ENCODE assay signal across 15 cellular contexts in the genomic region with DNA sequence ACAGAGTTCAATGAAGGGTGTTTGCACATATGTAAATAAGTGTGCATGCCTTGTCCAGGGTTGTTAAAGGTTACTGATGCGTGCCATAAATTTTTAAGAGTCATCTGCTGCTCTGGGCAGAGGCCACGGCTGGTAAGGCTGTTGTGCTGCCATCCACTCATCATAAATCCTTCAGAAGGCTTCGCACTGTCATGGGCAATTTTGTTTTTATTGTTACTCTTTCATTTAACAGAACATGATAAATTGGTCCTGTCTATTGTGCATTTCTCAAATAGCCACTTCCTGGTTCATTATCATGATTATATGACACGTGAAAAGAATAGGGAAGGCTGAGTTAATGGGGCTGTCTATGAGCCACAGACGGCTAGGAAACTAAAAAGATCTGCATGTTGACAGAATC.
DNase-seq lines count a peak whose midpoint lies in the region; TF ChIP-seq lines count a peak whose summit lies in the region.
"Had no signal": no experiment of that assay in that cellular context is flagged by ENCODE, and none has a peak within 500 bp of the region (broad histone marks: within the 10 kb centered on the region; RNA-seq: fewer than 3 reads in every experiment).

No MANE protein-coding gene starts in this region.

- peaks cover 0 to 9% (median 0%) of the 10 kb centered on the region in 45 donors for H3K27me3 ChIP-seq in dorsolateral prefrontal cortex
- H3K27me3 ChIP-seq: colonic mucosa, stomach had no signal

- no peak for TF ChIP-seq CTCF in dorsolateral prefrontal cortex (IDR thresholded peaks at IDR 0.05 in 54 of 56, conservative IDR thresholded peaks at IDR 0.05 in 2 of 56; ENCODE audit: low read depth in 1 of 56, partially characterized antibody in 56 of 56)

- no peak overlapping the region for H3K27ac ChIP-seq in dorsolateral prefrontal cortex
- H3K27ac ChIP-seq: colonic mucosa, stomach had no signal

- DNase-seq in DMS53 treated with DMSO at 0.1 percent for 48 hours (lab: John Stamatoyannopoulos, UW; ENCODE audit: unreplicated experiment) (peak; percentile 74), NCI-H187 treated with DMSO at 0.1 percent for 48 hours (lab: John Stamatoyannopoulos, UW) (peak; percentile 100), NCI-H510A treated with DMSO at 0.1 percent for 48 hours (lab: John Stamatoyannopoulos, UW) (peak; percentile 98), left kidney (ENCODE audit: low read depth, low spot score) (peak; percentile 43), dorsolateral prefrontal cortex (no peak), Kasumi-1 (lab: John Stamatoyannopoulos, UW) (no peak), T-helper 9 cell (no peak), pons (ENCODE audit: low spot score) (no peak)
- DNase-seq: activated naive CD4-positive, alpha-beta T cell treated with anti-CD3 and anti-CD28 coated beads, Interleukin-2, amount 50 U/mL, for 16 hours; CD4-positive, alpha-beta T cell; colonic mucosa; foreskin fibroblast; midbrain; NCI-H524; stomach had no signal

- H3K4me3 ChIP-seq in dorsolateral prefrontal cortex = no peak overlapping the region
- H3K4me3 ChIP-seq: colonic mucosa, stomach had no signal

- intact Hi-C loops in dorsolateral prefrontal cortex (cut with DNase I) = no loop called here

Comparison
In these comparisons a context has a peak if more than half of its experiments do, and no peak if none do; other contexts are left out.
1. DNase-seq: peak in DMS53 treated with DMSO at 0.1 percent for 48 hours (single experiment), NCI-H187 treated with DMSO at 0.1 percent for 48 hours (single experiment), NCI-H510A treated with DMSO at 0.1 percent for 48 hours (single experiment) and left kidney (single experiment); none in dorsolateral prefrontal cortex (0 of 10), Kasumi-1 (0 of 2), T-helper 9 cell (single experiment) and pons (single experiment).